Comparison of ENCODE assay signal across 24 cellular contexts in the genomic region with DNA sequence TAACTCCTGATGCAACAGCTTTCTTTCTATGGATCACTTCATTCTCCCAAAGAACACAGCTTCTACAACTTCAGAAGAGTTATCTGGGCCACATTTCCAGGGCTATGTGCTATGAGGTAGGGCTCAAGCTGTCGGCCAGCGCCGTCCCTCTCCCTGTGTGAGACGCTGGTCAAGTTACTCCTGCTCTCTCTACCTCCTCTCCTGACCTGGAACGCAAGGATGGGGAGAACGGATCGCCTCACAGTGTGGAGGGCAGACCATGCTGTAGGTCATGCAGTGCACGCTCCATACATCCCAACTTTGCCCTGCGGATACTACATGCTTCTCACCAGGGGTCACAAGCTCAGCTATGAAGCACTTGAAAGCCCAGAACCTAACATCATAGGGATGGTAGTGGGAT. TPM values are rescaled to one million over a fixed set of nuclear protein-coding genes. Genes with fewer than 3 reads are reported as not detected.
DNase-seq lines count a peak whose midpoint lies in the region; ATAC-seq, FAIRE-seq and TF ChIP-seq lines count a peak whose summit lies in the region.
"Had no signal": no experiment of that assay in that cellular context is flagged by ENCODE, and none has a peak within 500 bp of the region (broad histone marks: within the 10 kb centered on the region; RNA-seq: fewer than 3 reads in every experiment).

No MANE protein-coding gene starts in this region.

- H3K27ac Mint-ChIP-seq in CD4-positive, CD25-positive, alpha-beta regulatory T cell, result peak overlapping the region; percentile 1 to 84 (median 66)
- H3K27ac Mint-ChIP-seq in stimulated activated effector memory CD8-positive, alpha-beta T cell treated with anti-CD3 and anti-CD28 coated beads, Interleukin-12 subunit alpha, Interleukin-12 subunit beta, amount 100 ng/mL, for 72 hours, result peak overlapping the region; percentile 26
- H3K27ac Mint-ChIP-seq: CD14-positive monocyte had no signal

- no peak overlapping the region for H2BK5ac ChIP-seq in mesendoderm (ENCODE audit: low read length)

- no peaks in the 10 kb centered on the region for H3K36me3 ChIP-seq in CD4-positive, CD25-positive, alpha-beta regulatory T cell (ENCODE audit: control insufficient read depth, insufficient read depth, low read length)
- H3K36me3 ChIP-seq in mesendoderm (ENCODE audit: control insufficient read depth, insufficient read depth, low read length), result no peaks in the 10 kb centered on the region
- H3K36me3 ChIP-seq: BE2C had no signal

- H3K23ac ChIP-seq in mesendoderm (ENCODE audit: low read length), result no peak overlapping the region

- no peak overlapping the region for H3K4ac ChIP-seq in mesendoderm (ENCODE audit: low read depth, low read length)

- H3K4me2 ChIP-seq in mesendoderm (ENCODE audit: low read length), result no peak overlapping the region
- H3K4me2 ChIP-seq: A549 had no signal

- no peak overlapping the region for H3K56ac ChIP-seq in mesendoderm (ENCODE audit: low read length)

- no peak overlapping the region for H3K9ac ChIP-seq in mesendoderm (ENCODE audit: low read length)
- H3K9ac ChIP-seq: BLaER1 treated with 17β-estradiol and CSF1 and Interleukin-3, amounts not matched to agents 10 nM and 100 nM had no signal

- no peaks in the 10 kb centered on the region for H3K79me1 ChIP-seq in mesendoderm (ENCODE audit: low read length)

- H3K18ac ChIP-seq in mesendoderm (ENCODE audit: low read length), result no peak overlapping the region

- no peak overlapping the region for H4K8ac ChIP-seq in mesendoderm (ENCODE audit: low read depth, low read length)

- no peak for FAIRE-seq in GM12892 (lab: Jason Lieb, UNC)
- FAIRE-seq: A549, GM12891 had no signal

- H2BK15ac ChIP-seq in mesendoderm (replicated peaks; ENCODE audit: low read depth), result no peak overlapping the region

- no peaks in the 10 kb centered on the region for H3K9me3 ChIP-seq in CD4-positive, CD25-positive, alpha-beta regulatory T cell (ENCODE audit: control insufficient read depth in 2 of 2, low read length in 2 of 2)
- H3K9me3 ChIP-seq: A549, BE2C had no signal

- peak overlapping the region; percentile 43 for H2AK5ac ChIP-seq in mesendoderm (ENCODE audit: low read length)

- H3K36me3 Mint-ChIP-seq in CD4-positive, CD25-positive, alpha-beta regulatory T cell, result no peaks in the 10 kb centered on the region
- H3K36me3 Mint-ChIP-seq in stimulated activated effector memory CD8-positive, alpha-beta T cell treated with anti-CD3 and anti-CD28 coated beads, Interleukin-12 subunit alpha, Interleukin-12 subunit beta, amount 100 ng/mL, for 72 hours, result peaks cover 34% of the 10 kb centered on the region
- H3K36me3 Mint-ChIP-seq: CD14-positive monocyte; CD4-positive, alpha-beta memory T cell had no signal

- H2BK120ac ChIP-seq in mesendoderm (ENCODE audit: low read depth, low read length), result no peak overlapping the region

- no peaks in the 10 kb centered on the region for H3K27me3 ChIP-seq in CD4-positive, CD25-positive, alpha-beta regulatory T cell (ENCODE audit: control insufficient read depth, insufficient read depth, low read length)
- no peaks in the 10 kb centered on the region for H3K27me3 ChIP-seq in mesendoderm (ENCODE audit: insufficient read depth, low read length, poor library complexity)
- H3K27me3 ChIP-seq: BE2C; BLaER1 treated with 17β-estradiol and CSF1 and Interleukin-3, amounts not matched to agents 10 nM and 100 nM had no signal

- no peak for DNase-seq in CD4-positive, CD25-positive, alpha-beta regulatory T cell
- DNase-seq in mesendoderm (no peak), NCI-H510A (lab: John Stamatoyannopoulos, UW) (no peak), GM12892 (ENCODE audit: insufficient read length) (no peak)
- no peak for DNase-seq in stimulated activated effector memory CD8-positive, alpha-beta T cell treated with anti-CD3 and anti-CD28 coated beads, Interleukin-12 subunit alpha, Interleukin-12 subunit beta, amount 100 ng/mL, for 72 hours (ENCODE audit: low spot score in 2 of 2)
- DNase-seq in activated naive CD4-positive, alpha-beta T cell treated with Interleukin-2 at 50 U/mL for 16 hours, result no peak
- DNase-seq: 8988T; ACHN; AML-193; BE2C; Calu3; CD4-positive, alpha-beta memory T cell; COR-L47; DMS53; DMS79 treated with DMSO at 0.1 percent for 48 hours; GF-D8; GOT3; H7; HCEC 1CT had no signal

- no peak overlapping the region for H3K27ac ChIP-seq in CD4-positive, CD25-positive, alpha-beta regulatory T cell (ENCODE audit: insufficient read depth, low read length, poor library complexity, severe bottlenecking)
- no peak overlapping the region for H3K27ac ChIP-seq in mesendoderm (ENCODE audit: low read depth, low read length)
- H3K27ac ChIP-seq: A549; BLaER1 treated with 17β-estradiol and CSF1 and Interleukin-3, amounts not matched to agents 10 nM and 100 nM had no signal

- H3K27me3 Mint-ChIP-seq in CD4-positive, CD25-positive, alpha-beta regulatory T cell, result no peaks in the 10 kb centered on the region
- H3K27me3 Mint-ChIP-seq: CD4-positive, alpha-beta memory T cell had no signal

- H3K9me3 Mint-ChIP-seq in CD4-positive, CD25-positive, alpha-beta regulatory T cell, result peaks cover 0 to 3% (median 0%) of the 10 kb centered on the region in 7 donors
- no peaks in the 10 kb centered on the region for H3K9me3 Mint-ChIP-seq in stimulated activated effector memory CD8-positive, alpha-beta T cell treated with anti-CD3 and anti-CD28 coated beads, Interleukin-12 subunit alpha, Interleukin-12 subunit beta, amount 100 ng/mL, for 72 hours
- H3K9me3 Mint-ChIP-seq: CD4-positive, alpha-beta memory T cell had no signal

- H4K5ac ChIP-seq in mesendoderm (ENCODE audit: low read length), result no peak overlapping the region

- no peak for ATAC-seq in CD4-positive, CD25-positive, alpha-beta regulatory T cell (ENCODE audit: low read depth in 2 of 2)
- ATAC-seq in stimulated activated effector memory CD8-positive, alpha-beta T cell treated with anti-CD3 and anti-CD28 coated beads, Interleukin-12 subunit alpha, Interleukin-12 subunit beta, amount 100 ng/mL, for 72 hours, result no peak
- ATAC-seq: A549 had no signal

- H3K4me3 ChIP-seq in CD4-positive, CD25-positive, alpha-beta regulatory T cell (ENCODE audit: low read depth, low read length), result no peak overlapping the region
- H3K4me3 ChIP-seq in mesendoderm (ENCODE audit: low read length), result no peak overlapping the region
- H3K4me3 ChIP-seq: A549; BLaER1 treated with 17β-estradiol and CSF1 and Interleukin-3, amounts not matched to agents 10 nM and 100 nM had no signal

- peaks cover 6 to 72% (median 40%) of the 10 kb centered on the region in 4 donors for H3K4me1 Mint-ChIP-seq in CD4-positive, CD25-positive, alpha-beta regulatory T cell
- H3K4me1 Mint-ChIP-seq in stimulated activated effector memory CD8-positive, alpha-beta T cell treated with anti-CD3 and anti-CD28 coated beads, Interleukin-12 subunit alpha, Interleukin-12 subunit beta, amount 100 ng/mL, for 72 hours, result peaks cover 49% of the 10 kb centered on the region
- H3K4me1 Mint-ChIP-seq: CD14-positive monocyte had no signal

- no peak overlapping the region for H3K4me3 Mint-ChIP-seq in CD4-positive, CD25-positive, alpha-beta regulatory T cell
- no peak overlapping the region for H3K4me3 Mint-ChIP-seq in stimulated activated effector memory CD8-positive, alpha-beta T cell treated with anti-CD3 and anti-CD28 coated beads, Interleukin-12 subunit alpha, Interleukin-12 subunit beta, amount 100 ng/mL, for 72 hours
- H3K4me3 Mint-ChIP-seq: CD14-positive monocyte; CD4-positive, alpha-beta memory T cell had no signal

- peaks cover 43% of the 10 kb centered on the region for H3K4me1 ChIP-seq in CD4-positive, CD25-positive, alpha-beta regulatory T cell (ENCODE audit: control insufficient read depth, insufficient read depth, low read length, poor library complexity, severe bottlenecking)
- peaks cover 18% of the 10 kb centered on the region for H3K4me1 ChIP-seq in mesendoderm (ENCODE audit: control insufficient read depth, low read depth, low read length)
- H3K4me1 ChIP-seq: A549, BE2C had no signal

- no CpG with 5 or more reads among the region's 9 CpGs for WGBS in mesendoderm (ENCODE audit: extremely low coverage, insufficient coverage, low lambda C conversion rate)

- no peak for TF ChIP-seq POLR2A in GM12892 (IDR thresholded peaks at IDR 0.05; ENCODE audit: low read depth, low read length)

- H3K79me2 ChIP-seq in mesendoderm (ENCODE audit: control insufficient read depth, insufficient read depth, low read length), result no peaks in the 10 kb centered on the region

RNA-seq across cellular contexts. Expression of gene JAKMIP1, which starts 42.4 kb away (rescaled TPM):
- total RNA-seq in CD4-positive, CD25-positive, alpha-beta regulatory T cell, result 39.7 TPM
- polyA plus RNA-seq in CD4-positive, CD25-positive, alpha-beta regulatory T cell, result 10 to 100 TPM; 18.7 to 33.7 (median 26.3) TPM
- 3.5 TPM for polyA plus RNA-seq in mesendoderm (2013, experiment 1 of 2)
- 3.5 TPM for polyA plus RNA-seq in mesendoderm (2013, experiment 2 of 2)
- polyA plus RNA-seq in GM12892 (2012; ENCODE audit: missing spikeins), result 16.0 TPM
- total RNA-seq: Calu3, G401 had no signal
- polyA plus RNA-seq: A549 had no signal
